8 cellular contexts compared by ENCODE assay signal in the genomic region with DNA sequence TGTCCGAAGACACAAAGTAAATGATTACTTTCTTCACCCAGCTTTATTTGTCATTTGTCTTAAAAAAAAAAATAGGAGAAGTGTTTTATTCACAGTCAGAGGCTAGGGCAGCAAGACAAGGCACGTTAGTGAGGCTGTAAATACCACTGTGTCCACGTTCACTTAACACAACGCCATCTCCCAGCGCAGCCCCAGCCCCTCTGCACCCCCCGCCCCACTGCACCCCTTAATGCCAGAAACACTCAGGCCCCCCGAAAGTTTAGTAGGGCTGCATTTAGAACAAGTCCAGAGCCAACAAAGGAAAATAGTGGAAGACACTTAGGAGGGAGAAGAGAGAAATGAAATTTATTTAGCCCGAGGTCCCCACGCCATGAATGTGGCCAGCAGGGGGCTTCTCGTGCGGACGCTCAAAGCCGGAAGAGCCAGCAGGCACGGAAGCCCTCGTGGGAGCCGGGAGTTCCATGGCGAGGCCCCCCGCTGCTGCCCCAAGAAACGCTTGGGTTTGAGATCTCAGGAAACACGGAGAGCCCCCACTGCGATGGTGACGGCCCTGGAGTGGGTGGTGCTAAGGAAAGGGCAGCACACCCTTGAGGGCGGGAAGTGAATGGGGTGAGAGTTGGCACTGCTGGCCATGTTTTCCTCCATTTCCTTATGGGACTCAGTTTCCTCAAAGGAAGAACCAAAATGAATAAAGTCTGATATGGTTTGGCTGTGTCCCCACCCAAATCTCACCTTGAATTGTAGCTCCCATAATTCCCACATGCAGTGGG. TPM values are rescaled to one million over a fixed set of nuclear protein-coding genes. Genes with fewer than 3 reads are reported as not detected.
A peak's percentile ranks its signal among the peaks of the same experiment; 100 is the strongest.
DNase-seq lines count a peak whose midpoint lies in the region; ATAC-seq and TF ChIP-seq lines count a peak whose summit lies in the region.

No MANE protein-coding gene starts in this region.

- H3K4me3 ChIP-seq in fibroblast of lung (replicated peaks in 1 of 4; ENCODE audit: control extremely low read depth in 1 of 4, insufficient read depth in 1 of 4, low read depth in 3 of 4, low read length in 4 of 4) = peak overlapping the region; percentile 3 to 56 (median 26)

- TF ChIP-seq CTCF in AG09319 (IDR thresholded peaks at IDR 0.05; ENCODE audit: low read depth, low read length) (peak; percentile 79), fibroblast of lung (conservative IDR thresholded peaks at IDR 0.05 in 1 of 2, IDR thresholded peaks at IDR 0.05 in 1 of 2; ENCODE audit: low read depth in 1 of 2, low read length in 2 of 2) (peak; percentile 67 to 75), nephron (IDR thresholded peaks at IDR 0.05; ENCODE audit: unreplicated experiment in 3 of 3) (peak; percentile 65 to 76 (median 70))

- H3K27me3 ChIP-seq in fibroblast of lung (ENCODE audit: control insufficient read depth, insufficient read depth, low read length) = no peaks in the 10 kb centered on the region

- H3K36me3 ChIP-seq in fibroblast of lung (ENCODE audit: control insufficient read depth, insufficient read depth, low read length) = no peaks in the 10 kb centered on the region

- no peaks in the 10 kb centered on the region for H3K9me3 ChIP-seq in fibroblast of lung (ENCODE audit: control insufficient read depth, insufficient read depth, low read depth, low read length)

- ATAC-seq in GM19452 (IDR thresholded peaks at IDR 0.05; ENCODE audit: unreplicated experiment) = peak; percentile 13
- no peak for ATAC-seq in HG02610 (IDR thresholded peaks at IDR 0.05; ENCODE audit: unreplicated experiment)

- H3K4me3 Mint-ChIP-seq in nephron = peak overlapping the region; percentile 48 to 57 (median 52)

- H3K27ac ChIP-seq in fibroblast of lung (ENCODE audit: insufficient read depth, low read length) = no peak overlapping the region
- peak overlapping the region; percentile 44 for H3K27ac ChIP-seq in substantia nigra (ENCODE audit: low read depth, low read length, poor library complexity, severe bottlenecking)

- no peaks in the 10 kb centered on the region for H3K79me2 ChIP-seq in fibroblast of lung (ENCODE audit: control insufficient read depth, insufficient read depth, low read length)

- peaks cover 4% of the 10 kb centered on the region for H3K9me3 Mint-ChIP-seq in nephron

- peak overlapping the region; percentile 87 for H3K4me2 ChIP-seq in fibroblast of lung (ENCODE audit: extremely low read depth, insufficient read depth, low read length)

- no peak overlapping the region for H3K9ac ChIP-seq in fibroblast of lung (ENCODE audit: insufficient read depth, low read length)

- no peaks in the 10 kb centered on the region for H3K4me1 ChIP-seq in fibroblast of lung (ENCODE audit: control insufficient read depth, extremely low read depth, insufficient read depth, low read length)

- peak overlapping the region; percentile 71 to 77 (median 76) for H3K27ac Mint-ChIP-seq in nephron

- H4K20me1 ChIP-seq in fibroblast of lung (ENCODE audit: control insufficient read depth, extremely low read depth, insufficient read depth, low read length) = no peaks in the 10 kb centered on the region

- H3K4me1 Mint-ChIP-seq in nephron = peaks cover 33% of the 10 kb centered on the region

- DNase-seq in AG09319 (ENCODE audit: extremely low read depth, low read depth) (no peak), NOMO-1 treated with dmso at 0.1 percent for 144 hours (lab: John Stamatoyannopoulos, UW; ENCODE audit: unreplicated experiment) (peak; percentile 34), activated T-helper 1 cell treated with Interleukin-2 at 50 U/mL for 16 hours (ENCODE audit: low read depth) (peak; percentile 22), fibroblast of lung (ENCODE audit: low read depth in 2 of 2) (peak; percentile 55 to 65), substantia nigra (lab: John Stamatoyannopoulos, UW) (peak in 37 of 49 donors; percentile 8 to 72 (median 34))

- no peaks in the 10 kb centered on the region for H3K36me3 Mint-ChIP-seq in nephron (ENCODE audit: low read depth)

- H2AFZ ChIP-seq in fibroblast of lung (ENCODE audit: low read length) = peak overlapping the region; percentile 74

- peaks cover 4% of the 10 kb centered on the region for H3K27me3 Mint-ChIP-seq in nephron (ENCODE audit: low read depth)

RNA-seq across cellular contexts. Expression of gene IYD, which starts 50.2 kb away (rescaled TPM):
- not detected in 2 replicates for total RNA-seq in fibroblast of lung
- not detected in 2 replicates for polyA plus RNA-seq in fibroblast of lung
- not detected in 2 replicates for polyA plus RNA-seq in fibroblast of lung (2012)
- not detected in 2 replicates for polyA minus RNA-seq in fibroblast of lung (ENCODE audit: low replicate concordance)
